ENCODE assay signal across 25 cellular contexts in genomic region chr11:118447423-118447822, GRCh38. TPM values are rescaled to one million over a fixed set of nuclear protein-coding genes. Genes with fewer than 3 reads are reported as not detected.
DNase-seq lines count a peak whose midpoint lies in the region; ATAC-seq and TF ChIP-seq lines count a peak whose summit lies in the region.
"Had no signal": no experiment of that assay in that cellular context is flagged by ENCODE, and none has a peak within 500 bp of the region (broad histone marks: within the 10 kb centered on the region; RNA-seq: fewer than 3 reads in every experiment).

No MANE protein-coding gene starts in this region.

- no peak for ATAC-seq in activated CD8-positive, alpha-beta T cell treated with anti-CD3 and anti-CD28 coated beads for 36 hours
- no peak for ATAC-seq in HG03469 (IDR thresholded peaks at IDR 0.05; ENCODE audit: unreplicated experiment)
- ATAC-seq: foreskin keratinocyte, right cardiac atrium had no signal

- intact Hi-C loops in activated CD4-positive, alpha-beta memory T cell treated with anti-CD3 and anti-CD28 coated beads for 36 hours (cut with micrococcal nuclease), result no loop called here
- intact Hi-C loops in activated CD8-positive, alpha-beta T cell treated with anti-CD3 and anti-CD28 coated beads for 36 hours (cut with micrococcal nuclease), result loop anchor here (10.0 kb wide), 1 partner anchor 117 kb away; the partner anchor contains the start of gene IFT46

- H3K4me1 Mint-ChIP-seq in activated CD4-positive, alpha-beta memory T cell treated with anti-CD3 and anti-CD28 coated beads, Interleukin-2, amount 10 ng/mL, durations not matched to agents 7 days and 5 days, result peaks cover 73% of the 10 kb centered on the region
- peaks cover 75% of the 10 kb centered on the region for H3K4me1 Mint-ChIP-seq in activated CD4-positive, alpha-beta memory T cell treated with anti-CD3 and anti-CD28 coated beads for 36 hours (ENCODE audit: low read depth)
- H3K4me1 Mint-ChIP-seq in activated CD8-positive, alpha-beta T cell treated with anti-CD3 and anti-CD28 coated beads for 36 hours (ENCODE audit: low read depth), result peaks cover 75% of the 10 kb centered on the region

- CTCF ChIA-PET in activated CD4-positive, alpha-beta memory T cell treated with anti-CD3 and anti-CD28 coated beads, Interleukin-2, amount 10 ng/mL, durations not matched to agents 7 days and 5 days (lab: Charles Lee), result interaction anchor here (1.0 to 1.8 kb wide), 6 partner anchors 8 to 276 kb away, joined by 4 to 5 read pairs (median 4); no protein-coding TSS in a partner anchor
- CTCF ChIA-PET in activated CD4-positive, alpha-beta memory T cell treated with anti-CD3 and anti-CD28 coated beads for 36 hours (lab: Charles Lee), result interaction anchor here (0.9 to 1.8 kb wide), 4 partner anchors 8 to 24 kb away, joined by 3 to 5 read pairs (median 4); no protein-coding TSS in a partner anchor
- CTCF ChIA-PET in HEK293 (lab: Yijun Ruan, JAX), result no interaction called here
- CTCF ChIA-PET in activated CD8-positive, alpha-beta T cell treated with anti-CD3 and anti-CD28 coated beads for 36 hours (lab: Charles Lee), result interaction anchor here (1.0 to 1.7 kb wide), 8 partner anchors 9 to 249 kb away, joined by 3 to 5 read pairs (median 4); no protein-coding TSS in a partner anchor

- H3K36me3 ChIP-seq in HEK293 (ENCODE audit: control insufficient read depth in 2 of 2, insufficient read depth in 1 of 2, low read length in 2 of 2), result peaks cover 0 to 22% of the 10 kb centered on the region in 2 experiments; a peak in 2 of 3 replicates
- H3K36me3 ChIP-seq: ascending aorta, cardiac muscle cell had no signal

- H3K4me3 Mint-ChIP-seq in activated CD4-positive, alpha-beta memory T cell treated with anti-CD3 and anti-CD28 coated beads, Interleukin-2, amount 10 ng/mL, durations not matched to agents 7 days and 5 days, result no peak overlapping the region
- H3K4me3 Mint-ChIP-seq in activated CD4-positive, alpha-beta memory T cell treated with anti-CD3 and anti-CD28 coated beads for 36 hours, result no peak overlapping the region
- no peak overlapping the region for H3K4me3 Mint-ChIP-seq in activated CD8-positive, alpha-beta T cell treated with anti-CD3 and anti-CD28 coated beads for 36 hours
- H3K4me3 Mint-ChIP-seq: B cell, endodermal cell had no signal

- peaks cover 63% of the 10 kb centered on the region for H3K36me3 Mint-ChIP-seq in activated CD4-positive, alpha-beta memory T cell treated with anti-CD3 and anti-CD28 coated beads, Interleukin-2, amount 10 ng/mL, durations not matched to agents 7 days and 5 days (ENCODE audit: low read depth)
- peaks cover 20% of the 10 kb centered on the region for H3K36me3 Mint-ChIP-seq in activated CD4-positive, alpha-beta memory T cell treated with anti-CD3 and anti-CD28 coated beads for 36 hours
- H3K36me3 Mint-ChIP-seq in activated CD8-positive, alpha-beta T cell treated with anti-CD3 and anti-CD28 coated beads for 36 hours (ENCODE audit: low read depth), result peaks cover 44% of the 10 kb centered on the region

- H3K27ac ChIP-seq in HEK293 (ENCODE audit: extremely low read depth, low read depth, low read length) (no peak overlapping the region), epithelial cell of prostate (peak overlapping the region; percentile 67)
- H3K27ac ChIP-seq: ascending aorta, cardiac muscle cell, esophagus muscularis mucosa, foreskin keratinocyte, VCaP had no signal

- H3K9me3 Mint-ChIP-seq in activated CD4-positive, alpha-beta memory T cell treated with anti-CD3 and anti-CD28 coated beads, Interleukin-2, amount 10 ng/mL, durations not matched to agents 7 days and 5 days, result no peaks in the 10 kb centered on the region
- H3K9me3 Mint-ChIP-seq in activated CD4-positive, alpha-beta memory T cell treated with anti-CD3 and anti-CD28 coated beads for 36 hours, result no peaks in the 10 kb centered on the region
- no peaks in the 10 kb centered on the region for H3K9me3 Mint-ChIP-seq in activated CD8-positive, alpha-beta T cell treated with anti-CD3 and anti-CD28 coated beads for 36 hours
- H3K9me3 Mint-ChIP-seq: endodermal cell had no signal

- TF ChIP-seq CTCF in HEK293 (tag by site-specific recombination; IDR thresholded peaks at IDR 0.05), result no peak
- no peak for TF ChIP-seq CTCF in activated CD8-positive, alpha-beta T cell treated with anti-CD3 and anti-CD28 coated beads for 36 hours (IDR thresholded peaks at IDR 0.05)

- H3K4me1 ChIP-seq in HEK293 (ENCODE audit: control insufficient read depth, insufficient read depth, low read length), result peaks cover 6% of the 10 kb centered on the region; the same call in 1 of the 2 replicates

- H3K4me3 ChIP-seq in HEK293 (ENCODE audit: low read depth, low read length), result no peak overlapping the region
- H3K4me3 ChIP-seq: ascending aorta, cardiac muscle cell, esophagus muscularis mucosa, upper lobe of left lung had no signal

- H3K27ac Mint-ChIP-seq in activated CD4-positive, alpha-beta memory T cell treated with anti-CD3 and anti-CD28 coated beads, Interleukin-2, amount 10 ng/mL, durations not matched to agents 7 days and 5 days, result peak overlapping the region; percentile 65
- H3K27ac Mint-ChIP-seq in activated CD4-positive, alpha-beta memory T cell treated with anti-CD3 and anti-CD28 coated beads for 36 hours, result no peak overlapping the region
- peak overlapping the region; percentile 72 for H3K27ac Mint-ChIP-seq in activated CD8-positive, alpha-beta T cell treated with anti-CD3 and anti-CD28 coated beads for 36 hours
- H3K27ac Mint-ChIP-seq: B cell, endodermal cell had no signal

- POLR2A ChIA-PET in activated CD4-positive, alpha-beta memory T cell treated with anti-CD3 and anti-CD28 coated beads, Interleukin-2, amount 10 ng/mL, durations not matched to agents 7 days and 5 days (lab: Charles Lee), result interaction anchor here (0.6 to 2.2 kb wide), 9 partner anchors 9 to 88 kb away, joined by 3 to 28 read pairs (median 5); partner anchors contain the start of genes KMT2A and UBE4A
- POLR2A ChIA-PET in activated CD4-positive, alpha-beta memory T cell treated with anti-CD3 and anti-CD28 coated beads for 36 hours (lab: Charles Lee), result interaction anchor here (1.4 to 1.9 kb wide), 4 partner anchors 8 to 45 kb away, joined by 4 to 20 read pairs (median 11); partner anchors contain the start of gene KMT2A
- POLR2A ChIA-PET in HEK293 (lab: Yijun Ruan, JAX), result interaction anchor here (1.1 kb wide), 1 partner anchor 12 kb away, joined by 3 read pairs; no protein-coding TSS in a partner anchor
- POLR2A ChIA-PET in activated CD8-positive, alpha-beta T cell treated with anti-CD3 and anti-CD28 coated beads for 36 hours (lab: Charles Lee), result interaction anchor here (0.7 to 1.8 kb wide), 3 partner anchors 12 to 413 kb away, joined by 3 to 13 read pairs (median 3); partner anchors contain the start of gene KMT2A

- no peaks in the 10 kb centered on the region for H3K27me3 Mint-ChIP-seq in activated CD4-positive, alpha-beta memory T cell treated with anti-CD3 and anti-CD28 coated beads, Interleukin-2, amount 10 ng/mL, durations not matched to agents 7 days and 5 days
- H3K27me3 Mint-ChIP-seq in activated CD4-positive, alpha-beta memory T cell treated with anti-CD3 and anti-CD28 coated beads for 36 hours, result no peaks in the 10 kb centered on the region
- H3K27me3 Mint-ChIP-seq in activated CD8-positive, alpha-beta T cell treated with anti-CD3 and anti-CD28 coated beads for 36 hours, result no peaks in the 10 kb centered on the region
- H3K27me3 Mint-ChIP-seq: B cell had no signal

- H3K9me3 ChIP-seq in HEK293 (ENCODE audit: control insufficient read depth, insufficient read depth, low read depth, low read length), result no peaks in the 10 kb centered on the region
- H3K9me3 ChIP-seq: ascending aorta, esophagus muscularis mucosa, SK-N-SH, upper lobe of left lung had no signal

- no peak for DNase-seq in activated CD4-positive, alpha-beta memory T cell treated with anti-CD3 and anti-CD28 coated beads, Interleukin-2, amount 10 ng/mL, durations not matched to agents 7 days and 5 days
- no peak for DNase-seq in activated CD4-positive, alpha-beta memory T cell treated with anti-CD3 and anti-CD28 coated beads for 36 hours
- no peak for DNase-seq in activated CD8-positive, alpha-beta T cell treated with anti-CD3 and anti-CD28 coated beads for 36 hours
- DNase-seq in epithelial cell of prostate (ENCODE audit: low read depth, low spot score) (no peak), hypothalamus (lab: John Stamatoyannopoulos, UW) (no peak), NCI-H2081 (lab: John Stamatoyannopoulos, UW) (no peak)
- DNase-seq: activated naive CD4-positive, alpha-beta T cell treated with anti-CD3 and anti-CD28 coated beads, Interleukin-2, amount 50 U/mL, for 16 hours; activated T-cell treated with anti-CD3 and anti-CD28 coated beads, Interleukin-2, amount 50 U/mL, for 1 hour; endodermal cell; foreskin keratinocyte; KBM-7; NCI-H1417 treated with DMSO at 0.1 percent for 48 hours; NCI-H748 treated with DMSO at 0.1 percent for 48 hours; posterior cingulate gyrus; right cardiac atrium; SK-N-SH; T-helper 9 cell; upper lobe of left lung had no signal

TF ChIP-seq in HEK293, 187 proteins besides CTCF, POLR2A, EP300 and RAD21:
- TF ChIP-seq ZNF184 (tag by site-specific recombination; IDR thresholded peaks at IDR 0.05) (peak; percentile 56; the same call in 1 of the 2 replicates), ZBTB48 (tag by site-specific recombination; IDR thresholded peaks at IDR 0.05) (no peak)

RNA-seq across cellular contexts. Expression of gene KMT2A, which starts 11.1 kb away (rescaled TPM):
- 100 to 1,000 TPM in 1 of 2 experiments, 10 to 100 TPM in 1; 94.6 to 102 TPM for total RNA-seq in activated CD4-positive, alpha-beta memory T cell treated with anti-CD3 and anti-CD28 coated beads, Interleukin-2, amount 10 ng/mL, durations not matched to agents 7 days and 5 days
- total RNA-seq in activated CD4-positive, alpha-beta memory T cell treated with anti-CD3 and anti-CD28 coated beads for 36 hours, result 10 to 100 TPM; 61.5 to 72.4 TPM
- 10 to 100 TPM; 68.8 to 75.0 TPM for total RNA-seq in activated CD8-positive, alpha-beta T cell treated with anti-CD3 and anti-CD28 coated beads for 36 hours

RNA-seq across cellular contexts. Expression of gene ATP5MG, which starts 46.0 kb away (rescaled TPM):
- 100 to 1,000 TPM; 251 to 260 TPM for total RNA-seq in activated CD4-positive, alpha-beta memory T cell treated with anti-CD3 and anti-CD28 coated beads, Interleukin-2, amount 10 ng/mL, durations not matched to agents 7 days and 5 days
- total RNA-seq in activated CD4-positive, alpha-beta memory T cell treated with anti-CD3 and anti-CD28 coated beads for 36 hours, result 100 to 1,000 TPM; 298 to 306 TPM
- total RNA-seq in activated CD8-positive, alpha-beta T cell treated with anti-CD3 and anti-CD28 coated beads for 36 hours, result 100 to 1,000 TPM; 237 to 249 TPM
